In the genomic region with DNA sequence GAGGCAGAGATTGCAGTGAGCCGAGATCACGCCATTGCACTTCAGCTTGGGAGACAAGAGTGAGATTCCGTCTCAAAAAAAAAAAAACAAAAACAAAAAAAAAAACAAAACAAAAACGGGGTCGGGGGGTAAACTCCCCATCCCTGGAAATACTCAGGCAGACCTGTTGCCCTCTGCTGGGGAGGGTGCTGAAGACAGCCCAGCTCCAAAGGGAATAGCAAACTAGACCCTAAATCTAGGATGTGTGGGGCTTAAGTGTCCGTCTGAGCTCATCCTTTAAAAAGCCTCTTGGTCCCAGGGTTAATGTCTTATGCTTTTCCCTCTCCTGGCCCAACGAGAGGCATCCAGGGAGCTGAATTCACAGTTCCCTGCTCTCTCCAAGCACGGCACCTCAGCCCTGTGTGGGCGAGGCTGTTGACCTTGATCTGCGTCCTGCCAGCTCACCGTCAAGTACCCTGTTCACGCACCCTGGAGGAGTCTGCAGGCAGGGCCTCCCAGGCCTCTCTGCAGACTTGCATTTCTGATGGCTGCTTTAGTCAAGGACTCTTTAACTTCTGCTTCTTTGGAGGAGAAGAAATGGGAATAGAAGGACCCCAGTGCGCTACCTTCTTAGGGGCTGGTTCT, we compare ENCODE assay signal across 22 cellular contexts. TPM values are rescaled to one million over a fixed set of nuclear protein-coding genes. Genes with fewer than 3 reads are reported as not detected.
DNase-seq lines count a peak whose midpoint lies in the region; ATAC-seq and TF ChIP-seq lines count a peak whose summit lies in the region.
"Had no signal": no experiment of that assay in that cellular context is flagged by ENCODE, and none has a peak within 500 bp of the region (broad histone marks: within the 10 kb centered on the region; RNA-seq: fewer than 3 reads in every experiment).

No MANE protein-coding gene starts in this region.

- no peak for TF ChIP-seq EP300 in esophagus muscularis mucosa (IDR thresholded peaks at IDR 0.05)

- 70% methylated on average over 13 of the region's 13 CpGs for WGBS in esophagus muscularis mucosa
- 61 to 72% methylated on average over 13 of the region's 13 CpGs for WGBS in lung, 2 donors

- H3K27ac Mint-ChIP-seq in CD4-positive, alpha-beta T cell, result no peak overlapping the region
- H3K27ac Mint-ChIP-seq: activated CD4-positive, alpha-beta T cell treated with anti-CD3 and anti-CD28 coated beads, Interleukin-2, amount 10 ng/mL, durations not matched to agents 24 days and 14 days; activated naive CD4-positive, alpha-beta T cell treated with anti-CD3 and anti-CD28 coated beads, Interleukin-2, amount 10 ng/mL, durations not matched to agents 7 days and 5 days; neural progenitor cell; progenitor cell of endocrine pancreas; T-helper 17 cell had no signal

- no peak overlapping the region for H3K4me3 Mint-ChIP-seq in CD4-positive, alpha-beta T cell
- H3K4me3 Mint-ChIP-seq: activated CD4-positive, alpha-beta T cell treated with anti-CD3 and anti-CD28 coated beads, Interleukin-2, amount 10 ng/mL, durations not matched to agents 24 days and 14 days; activated naive CD4-positive, alpha-beta T cell treated with anti-CD3 and anti-CD28 coated beads, Interleukin-2, amount 10 ng/mL, durations not matched to agents 7 days and 5 days; neural progenitor cell; T-helper 17 cell had no signal

- peak overlapping the region; percentile 58 to 60 (median 60) for H3K27ac ChIP-seq in esophagus muscularis mucosa (replicated peaks in 1 of 4)
- no peak overlapping the region for H3K27ac ChIP-seq in lung (ENCODE audit: low read depth in 1 of 2, low read length in 1 of 2)
- H3K27ac ChIP-seq in CD4-positive, alpha-beta T cell (ENCODE audit: low read depth, low read length), result no peak overlapping the region
- no peak overlapping the region for H3K27ac ChIP-seq in breast epithelium
- H3K27ac ChIP-seq: BLaER1 treated with 17β-estradiol and CSF1 and Interleukin-3, amounts not matched to agents 10 nM and 100 nM; coronary artery; neural progenitor cell; SK-N-MC; vagina had no signal

- H3K4me1 Mint-ChIP-seq in CD4-positive, alpha-beta T cell (ENCODE audit: low read depth), result no peaks in the 10 kb centered on the region
- H3K4me1 Mint-ChIP-seq: activated CD4-positive, alpha-beta T cell treated with anti-CD3 and anti-CD28 coated beads, Interleukin-2, amount 10 ng/mL, durations not matched to agents 24 days and 14 days; activated naive CD4-positive, alpha-beta T cell treated with anti-CD3 and anti-CD28 coated beads, Interleukin-2, amount 10 ng/mL, durations not matched to agents 7 days and 5 days had no signal

- DNase-seq in Right ventricle myocardium inferior (ENCODE audit: missing footprints) (no peak), cardiac septum (ENCODE audit: low spot score) (no peak), esophagus muscularis mucosa (ENCODE audit: extremely low spot score) (no peak), lung (ENCODE audit: low spot score) (peak; percentile 72), breast epithelium (ENCODE audit: low spot score in 2 of 2) (no peak)
- DNase-seq in CD4-positive, alpha-beta T cell, result no peak
- no peak for DNase-seq in activated T-cell treated with anti-CD3 and anti-CD28 coated beads, Interleukin-2, amount 50 U/mL, for 1 hour
- DNase-seq: activated CD4-positive, alpha-beta T cell treated with anti-CD3 and anti-CD28 coated beads, Interleukin-2, amount 10 ng/mL, durations not matched to agents 24 days and 14 days; activated naive CD4-positive, alpha-beta T cell treated with anti-CD3 and anti-CD28 coated beads, Interleukin-2, amount 10 ng/mL, durations not matched to agents 7 days and 5 days; amniotic stem cell; EL; Kasumi-1; MV-4-11; NCI-H2081 treated with DMSO at 0.1 percent for 48 hours; T-helper 17 cell had no signal

- intact Hi-C loops in Right ventricle myocardium inferior (cut with DNase I) (loop anchor here (5.0 kb wide), 1 partner anchor 90 kb away; no protein-coding TSS in a partner anchor), cardiac septum (cut with DNase I) (no loop called here), esophagus muscularis mucosa (cut with DNase I) (no loop called here), breast epithelium (cut with DNase I; ENCODE audit: low total_unique reads) (no loop called here)
- intact Hi-C loops in CD4-positive, alpha-beta T cell (cut with DNase I, micrococcal nuclease), result no loop called here

- H3K27me3 ChIP-seq in esophagus muscularis mucosa (no peaks in the 10 kb centered on the region), lung (ENCODE audit: control insufficient read depth, insufficient read depth) (no peaks in the 10 kb centered on the region), breast epithelium (no peaks in the 10 kb centered on the region)
- peaks cover 22% of the 10 kb centered on the region for H3K27me3 ChIP-seq in CD4-positive, alpha-beta T cell (ENCODE audit: control insufficient read depth, insufficient read depth, low read length)
- H3K27me3 ChIP-seq: neural progenitor cell, vagina had no signal

- POLR2A ChIA-PET in CD4-positive, alpha-beta T cell (lab: Charles Lee), result no interaction called here

- no peak for TF ChIP-seq POLR2A in esophagus muscularis mucosa (IDR thresholded peaks at IDR 0.05; ENCODE audit: low read depth)
- no peak for TF ChIP-seq POLR2A in breast epithelium (IDR thresholded peaks at IDR 0.05)

- H3K36me3 ChIP-seq in esophagus muscularis mucosa (no peaks in the 10 kb centered on the region), lung (ENCODE audit: control insufficient read depth in 2 of 2, insufficient read depth in 2 of 2, low read length in 2 of 2) (no peaks in the 10 kb centered on the region), breast epithelium (no peaks in the 10 kb centered on the region)
- H3K36me3 ChIP-seq: BLaER1 treated with 17β-estradiol and CSF1 and Interleukin-3, amounts not matched to agents 10 nM and 100 nM; neural progenitor cell; vagina had no signal

- H3K9me3 ChIP-seq in esophagus muscularis mucosa (no peaks in the 10 kb centered on the region), lung (ENCODE audit: control insufficient read depth in 2 of 2, insufficient read depth in 1 of 2, low read length in 1 of 2) (no peaks in the 10 kb centered on the region), breast epithelium (no peaks in the 10 kb centered on the region)
- no peaks in the 10 kb centered on the region for H3K9me3 ChIP-seq in CD4-positive, alpha-beta T cell (ENCODE audit: control insufficient read depth, low read length)
- H3K9me3 ChIP-seq: BLaER1 treated with 17β-estradiol and CSF1 and Interleukin-3, amounts not matched to agents 10 nM and 100 nM; vagina had no signal

- H3K4me3 ChIP-seq in esophagus muscularis mucosa (no peak overlapping the region), lung (no peak overlapping the region), breast epithelium (no peak overlapping the region)
- H3K4me3 ChIP-seq: BLaER1 treated with 17β-estradiol and CSF1 and Interleukin-3, amounts not matched to agents 10 nM and 100 nM; coronary artery; neural progenitor cell; SK-N-MC; vagina had no signal

- TF ChIP-seq CTCF in esophagus muscularis mucosa (IDR thresholded peaks at IDR 0.05) (peak in 1 of 3 experiments; percentile 11), lung (IDR thresholded peaks at IDR 0.05; ENCODE audit: control extremely low read depth, extremely low read depth) (no peak), breast epithelium (IDR thresholded peaks at IDR 0.05) (no peak)
- no peak for TF ChIP-seq CTCF in CD4-positive, alpha-beta T cell (IDR thresholded peaks at IDR 0.05)

- H3K36me3 Mint-ChIP-seq in CD4-positive, alpha-beta T cell (ENCODE audit: low read depth), result no peaks in the 10 kb centered on the region
- H3K36me3 Mint-ChIP-seq: activated naive CD4-positive, alpha-beta T cell treated with anti-CD3 and anti-CD28 coated beads, Interleukin-2, amount 10 ng/mL, durations not matched to agents 7 days and 5 days; neural progenitor cell had no signal

- CTCF ChIA-PET in CD4-positive, alpha-beta T cell (lab: Charles Lee), result no interaction called here

- no peaks in the 10 kb centered on the region for H3K9me3 Mint-ChIP-seq in CD4-positive, alpha-beta T cell
- H3K9me3 Mint-ChIP-seq: activated CD4-positive, alpha-beta T cell treated with anti-CD3 and anti-CD28 coated beads, Interleukin-2, amount 10 ng/mL, durations not matched to agents 24 days and 14 days; activated naive CD4-positive, alpha-beta T cell treated with anti-CD3 and anti-CD28 coated beads, Interleukin-2, amount 10 ng/mL, durations not matched to agents 7 days and 5 days; neural progenitor cell had no signal

- H3K4me1 ChIP-seq in esophagus muscularis mucosa (peaks cover 22 to 61% (median 42%) of the 10 kb centered on the region in 4 donors), lung (ENCODE audit: control insufficient read depth in 2 of 2, insufficient read depth in 2 of 2, low read length in 2 of 2) (peaks cover 0 to 3% of the 10 kb centered on the region in 2 donors), breast epithelium (no peaks in the 10 kb centered on the region)
- H3K4me1 ChIP-seq: vagina had no signal

- peaks cover 57% of the 10 kb centered on the region for H3K27me3 Mint-ChIP-seq in CD4-positive, alpha-beta T cell

- ATAC-seq in Right ventricle myocardium inferior (peak; percentile 68), lung (ENCODE audit: insufficient read depth, low FRiP score) (peak; percentile 84), GM19328 (IDR thresholded peaks at IDR 0.05; ENCODE audit: unreplicated experiment) (no peak)
- ATAC-seq in CD4-positive, alpha-beta T cell (ENCODE audit: poor library complexity), result no peak
- ATAC-seq: T-helper 17 cell had no signal

RNA-seq across cellular contexts. Expression of gene KCND3, which starts 22.3 kb away (rescaled TPM):
- total RNA-seq in Right ventricle myocardium inferior, result 20.7 TPM
- 14.2 TPM for total RNA-seq in cardiac septum
- total RNA-seq in esophagus muscularis mucosa, result 10 to 100 TPM; 25.7 to 57.6 (median 47.5) TPM
- total RNA-seq in lung, result 10 to 100 TPM in 1 of 2 donors, 1 to 10 TPM in 1; 8.0 to 12.1 TPM
- polyA plus RNA-seq in lung, result 1 to 10 TPM; 1.3 to 1.8 TPM
- total RNA-seq in CD4-positive, alpha-beta T cell, result under 1 TPM in 1 of 2 experiments, not detected in 1; 0.05 TPM
- 10 to 100 TPM in 1 of 3 donors, 1 to 10 TPM in 2; 5.9 to 10.2 (median 6.7) TPM for total RNA-seq in breast epithelium
- total RNA-seq: activated CD4-positive, alpha-beta T cell treated with anti-CD3 and anti-CD28 coated beads, Interleukin-2, amount 10 ng/mL, durations not matched to agents 24 days and 14 days had no signal

Comparison
In these comparisons a context has a peak if more than half of its experiments do, and no peak if none do; other contexts are left out.
1. ATAC-seq: peak in Right ventricle myocardium inferior (single experiment) and lung (single experiment); none in CD4-positive, alpha-beta T cell (single experiment) and GM19328 (single experiment).
2. H3K27ac ChIP-seq: peak in esophagus muscularis mucosa (4 of 4); none in lung (0 of 2), CD4-positive, alpha-beta T cell (single experiment) and breast epithelium (0 of 2).
3. RNA of gene KCND3, which starts 22.3 kb away (total RNA-seq): 25.7 to 57.6 TPM in esophagus muscularis mucosa, 20.7 TPM in Right ventricle myocardium inferior (single experiment), 14.2 TPM in cardiac septum (single experiment), 8.0 to 12.1 TPM in lung and 5.9 to 10.2 TPM in breast epithelium; 0.05 TPM in CD4-positive, alpha-beta T cell; every median in the first group is over 4 times any median in the second.